Comparison of ENCODE assay signal across 2 cellular contexts in genomic region chr19:17411801-17412200, GRCh38.
TF ChIP-seq lines count a peak whose summit lies in the region.

No MANE protein-coding gene starts in this region.

TF ChIP-seq in SK-N-SH, 30 proteins besides CTCF, POLR2A, EP300 and RAD21:
- TF ChIP-seq RXRA (IDR thresholded peaks at IDR 0.05; ENCODE audit: borderline replicate concordance, low read depth) (no peak), GABPA (IDR thresholded peaks at IDR 0.05; ENCODE audit: low read depth) (no peak), GATA2 (CRISPR knock-in tag; IDR thresholded peaks at IDR 0.05) (no peak), YY1 (IDR thresholded peaks at IDR 0.05; ENCODE audit: low read depth) (no peak), PBX3 (IDR thresholded peaks at IDR 0.05) (no peak), NFIC (IDR thresholded peaks at IDR 0.05; ENCODE audit: borderline replicate concordance) (no peak), MEF2A (IDR thresholded peaks at IDR 0.05; ENCODE audit: borderline replicate concordance, low read depth) (no peak), TAF1 (IDR thresholded peaks at IDR 0.05; ENCODE audit: borderline replicate concordance, low read depth, low read length) (no peak), POLR2AphosphoS5 (IDR thresholded peaks at IDR 0.05; ENCODE audit: low read depth, low read length) (no peak), SMC3 (IDR thresholded peaks at IDR 0.05; ENCODE audit: low read depth, low read length) (no peak), EZH2phosphoT487 (IDR thresholded peaks at IDR 0.05; ENCODE audit: borderline replicate concordance, low read depth) (no peak), USF2 (IDR thresholded peaks at IDR 0.05; ENCODE audit: borderline replicate concordance, low read depth, low read length) (no peak), FOXM1 (IDR thresholded peaks at IDR 0.05; ENCODE audit: low read depth) (no peak), FOXJ3 (CRISPR knock-in tag; IDR thresholded peaks at IDR 0.05) (no peak), MXI1 (IDR thresholded peaks at IDR 0.05; ENCODE audit: low read depth, low read length) (no peak)
- TF ChIP-seq, protein P1, sequence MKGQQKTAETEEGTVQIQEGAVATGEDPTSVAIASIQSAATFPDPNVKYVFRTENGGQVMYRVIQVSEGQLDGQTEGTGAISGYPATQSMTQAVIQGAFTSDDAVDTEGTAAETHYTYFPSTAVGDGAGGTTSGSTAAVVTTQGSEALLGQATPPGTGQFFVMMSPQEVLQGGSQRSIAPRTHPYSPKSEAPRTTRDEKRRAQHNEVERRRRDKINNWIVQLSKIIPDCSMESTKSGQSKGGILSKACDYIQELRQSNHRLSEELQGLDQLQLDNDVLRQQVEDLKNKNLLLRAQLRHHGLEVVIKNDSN (IDR thresholded peaks at IDR 0.05; ENCODE audit: borderline replicate concordance, low read depth): no peak
TF ChIP-seq in SK-N-SH: peak in this region for 0.

TF ChIP-seq in SK-N-SH treated with all-trans-retinoic acid at 6 μM for 48 hours, 23 proteins besides CTCF, POLR2A, EP300 and RAD21:
- TF ChIP-seq TOX (CRISPR knock-in tag; IDR thresholded peaks at IDR 0.05; ENCODE audit: borderline replicate concordance) (no peak), ZFP3 (CRISPR knock-in tag; IDR thresholded peaks at IDR 0.05) (no peak), BACH2 (CRISPR knock-in tag; IDR thresholded peaks at IDR 0.05; ENCODE audit: borderline replicate concordance) (no peak), ESRRG (CRISPR knock-in tag; IDR thresholded peaks at IDR 0.05) (no peak), ZNF70 (CRISPR knock-in tag; IDR thresholded peaks at IDR 0.05) (no peak), ARNTL (CRISPR knock-in tag; IDR thresholded peaks at IDR 0.05; ENCODE audit: borderline replicate concordance, low read depth) (no peak), CSDC2 (CRISPR knock-in tag; IDR thresholded peaks at IDR 0.05) (no peak), ZNF565 (CRISPR knock-in tag; conservative IDR thresholded peaks at IDR 0.05; ENCODE audit: low read depth) (no peak), PATZ1 (CRISPR knock-in tag; IDR thresholded peaks at IDR 0.05; ENCODE audit: borderline replicate concordance) (no peak), SNAI2 (CRISPR knock-in tag; IDR thresholded peaks at IDR 0.05) (no peak), OSR1 (CRISPR knock-in tag; IDR thresholded peaks at IDR 0.05) (no peak), ZNF8 (CRISPR knock-in tag; IDR thresholded peaks at IDR 0.05) (no peak), TCF4 (CRISPR knock-in tag; IDR thresholded peaks at IDR 0.05; ENCODE audit: borderline replicate concordance) (no peak), ISL1 (CRISPR knock-in tag; IDR thresholded peaks at IDR 0.05) (no peak), GLIS3 (CRISPR knock-in tag; IDR thresholded peaks at IDR 0.05) (no peak)
- TF ChIP-seq, protein P2, sequence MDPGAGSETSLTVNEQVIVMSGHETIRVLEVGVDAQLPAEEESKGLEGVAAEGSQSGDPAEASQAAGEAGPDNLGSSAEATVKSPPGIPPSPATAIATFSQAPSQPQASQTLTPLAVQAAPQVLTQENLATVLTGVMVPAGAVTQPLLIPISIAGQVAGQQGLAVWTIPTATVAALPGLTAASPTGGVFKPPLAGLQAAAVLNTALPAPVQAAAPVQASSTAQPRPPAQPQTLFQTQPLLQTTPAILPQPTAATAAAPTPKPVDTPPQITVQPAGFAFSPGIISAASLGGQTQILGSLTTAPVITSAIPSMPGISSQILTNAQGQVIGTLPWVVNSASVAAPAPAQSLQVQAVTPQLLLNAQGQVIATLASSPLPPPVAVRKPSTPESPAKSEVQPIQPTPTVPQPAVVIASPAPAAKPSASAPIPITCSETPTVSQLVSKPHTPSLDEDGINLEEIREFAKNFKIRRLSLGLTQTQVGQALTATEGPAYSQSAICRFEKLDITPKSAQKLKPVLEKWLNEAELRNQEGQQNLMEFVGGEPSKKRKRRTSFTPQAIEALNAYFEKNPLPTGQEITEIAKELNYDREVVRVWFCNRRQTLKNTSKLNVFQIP (CRISPR knock-in tag; IDR thresholded peaks at IDR 0.05; ENCODE audit: borderline replicate concordance, low read depth): no peak
- TF ChIP-seq, protein P3, sequence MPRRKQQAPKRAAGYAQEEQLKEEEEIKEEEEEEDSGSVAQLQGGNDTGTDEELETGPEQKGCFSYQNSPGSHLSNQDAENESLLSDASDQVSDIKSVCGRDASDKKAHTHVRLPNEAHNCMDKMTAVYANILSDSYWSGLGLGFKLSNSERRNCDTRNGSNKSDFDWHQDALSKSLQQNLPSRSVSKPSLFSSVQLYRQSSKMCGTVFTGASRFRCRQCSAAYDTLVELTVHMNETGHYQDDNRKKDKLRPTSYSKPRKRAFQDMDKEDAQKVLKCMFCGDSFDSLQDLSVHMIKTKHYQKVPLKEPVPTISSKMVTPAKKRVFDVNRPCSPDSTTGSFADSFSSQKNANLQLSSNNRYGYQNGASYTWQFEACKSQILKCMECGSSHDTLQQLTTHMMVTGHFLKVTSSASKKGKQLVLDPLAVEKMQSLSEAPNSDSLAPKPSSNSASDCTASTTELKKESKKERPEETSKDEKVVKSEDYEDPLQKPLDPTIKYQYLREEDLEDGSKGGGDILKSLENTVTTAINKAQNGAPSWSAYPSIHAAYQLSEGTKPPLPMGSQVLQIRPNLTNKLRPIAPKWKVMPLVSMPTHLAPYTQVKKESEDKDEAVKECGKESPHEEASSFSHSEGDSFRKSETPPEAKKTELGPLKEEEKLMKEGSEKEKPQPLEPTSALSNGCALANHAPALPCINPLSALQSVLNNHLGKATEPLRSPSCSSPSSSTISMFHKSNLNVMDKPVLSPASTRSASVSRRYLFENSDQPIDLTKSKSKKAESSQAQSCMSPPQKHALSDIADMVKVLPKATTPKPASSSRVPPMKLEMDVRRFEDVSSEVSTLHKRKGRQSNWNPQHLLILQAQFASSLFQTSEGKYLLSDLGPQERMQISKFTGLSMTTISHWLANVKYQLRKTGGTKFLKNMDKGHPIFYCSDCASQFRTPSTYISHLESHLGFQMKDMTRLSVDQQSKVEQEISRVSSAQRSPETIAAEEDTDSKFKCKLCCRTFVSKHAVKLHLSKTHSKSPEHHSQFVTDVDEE (CRISPR knock-in tag; IDR thresholded peaks at IDR 0.05): no peak
